ENCODE assay signal across 22 cellular contexts in genomic region chr2:3280683-3281520, GRCh38.
DNase-seq lines count a peak whose midpoint lies in the region; TF ChIP-seq lines count a peak whose summit lies in the region.
"Had no signal": no experiment of that assay in that cellular context is flagged by ENCODE, and none has a peak within 500 bp of the region (broad histone marks: within the 10 kb centered on the region; RNA-seq: fewer than 3 reads in every experiment).

No MANE protein-coding gene starts in this region.

- H3K9me3 ChIP-seq in Peyer's patch (peaks cover 0 to 2% (median 0%) of the 10 kb centered on the region in 4 donors), trophoblast cell (ENCODE audit: insufficient read depth, low read depth, low read length) (no peaks in the 10 kb centered on the region), prostate gland (no peaks in the 10 kb centered on the region)

- H3K4ac ChIP-seq in trophoblast cell (ENCODE audit: low read depth, low read length): no peak overlapping the region

- H3K18ac ChIP-seq in trophoblast cell (ENCODE audit: low read length): no peak overlapping the region

- H3K36me3 ChIP-seq in Peyer's patch (no peaks in the 10 kb centered on the region), trophoblast cell (ENCODE audit: control insufficient read depth in 1 of 2, insufficient read depth in 2 of 2, low read length in 2 of 2) (peaks cover 0 to 5% of the 10 kb centered on the region in 2 experiments), prostate gland (no peaks in the 10 kb centered on the region)

- no peak overlapping the region for H2BK12ac ChIP-seq in trophoblast cell (ENCODE audit: low read length)

- no peaks in the 10 kb centered on the region for H3K27me3 Mint-ChIP-seq in activated naive CD8-positive, alpha-beta T cell treated with anti-CD3 and anti-CD28 coated beads for 36 hours
- H3K27me3 Mint-ChIP-seq: natural killer cell treated with Interleukin-12 subunit alpha and Interleukin-12 subunit beta and Interleukin-15 and Interleukin-18, amount 100 ng/mL, for 72 hours had no signal

- no peak overlapping the region for H2AFZ ChIP-seq in trophoblast cell (ENCODE audit: insufficient read depth, low read length, poor library complexity)

- H3K4me3 Mint-ChIP-seq in activated naive CD8-positive, alpha-beta T cell treated with anti-CD3 and anti-CD28 coated beads for 36 hours: no peak overlapping the region
- H3K4me3 Mint-ChIP-seq: natural killer cell treated with Interleukin-12 subunit alpha and Interleukin-12 subunit beta and Interleukin-15 and Interleukin-18, amount 100 ng/mL, for 72 hours had no signal

- no peak overlapping the region for H4K8ac ChIP-seq in trophoblast cell (ENCODE audit: low read depth, low read length)

- H4K12ac ChIP-seq in trophoblast cell (ENCODE audit: low read depth, low read length): no peak overlapping the region

- H2BK5ac ChIP-seq in trophoblast cell (ENCODE audit: low read depth, low read length, poor library complexity): no peak overlapping the region

- no peak for TF ChIP-seq CTCF in Peyer's patch (IDR thresholded peaks at IDR 0.05)
- no peak for TF ChIP-seq CTCF in prostate gland (IDR thresholded peaks at IDR 0.05)

- peaks cover 28% of the 10 kb centered on the region for H3K36me3 Mint-ChIP-seq in activated naive CD8-positive, alpha-beta T cell treated with anti-CD3 and anti-CD28 coated beads for 36 hours
- H3K36me3 Mint-ChIP-seq: natural killer cell treated with Interleukin-12 subunit alpha and Interleukin-12 subunit beta and Interleukin-15 and Interleukin-18, amount 100 ng/mL, for 72 hours had no signal

- H3K4me3 ChIP-seq in Peyer's patch: no peak overlapping the region
- H3K4me3 ChIP-seq in trophoblast cell (ENCODE audit: low read depth, low read length): peak overlapping the region; percentile 11
- no peak overlapping the region for H3K4me3 ChIP-seq in prostate gland
- H3K4me3 ChIP-seq: left ventricle myocardium inferior had no signal

- no peak overlapping the region for H3K27ac Mint-ChIP-seq in activated naive CD8-positive, alpha-beta T cell treated with anti-CD3 and anti-CD28 coated beads for 36 hours

- H2AK5ac ChIP-seq in trophoblast cell (ENCODE audit: low read length): no peak overlapping the region

- no CpG with 5 or more reads among the region's 13 CpGs for WGBS in trophoblast cell (ENCODE audit: extremely low coverage, insufficient coverage, insufficient read length)
- WGBS in prostate gland: 93% methylated on average over 13 of the region's 13 CpGs

- intact Hi-C loops in prostate gland (cut with DNase I): no loop called here

- H3K27me3 ChIP-seq in Peyer's patch (no peaks in the 10 kb centered on the region), trophoblast cell (ENCODE audit: insufficient read depth, low read length) (no peaks in the 10 kb centered on the region), prostate gland (replicated peaks; ENCODE audit: insufficient read depth) (no peaks in the 10 kb centered on the region)

- no peak overlapping the region for H3K9ac ChIP-seq in trophoblast cell (ENCODE audit: low read length)

- no peaks in the 10 kb centered on the region for H3K4me1 ChIP-seq in Peyer's patch
- peaks cover 0 to 2% of the 10 kb centered on the region in 2 experiments for H3K4me1 ChIP-seq in trophoblast cell (ENCODE audit: control insufficient read depth in 1 of 2, insufficient read depth in 2 of 2, low read length in 2 of 2)
- H3K4me1 ChIP-seq in prostate gland (replicated peaks): no peaks in the 10 kb centered on the region

- no peak overlapping the region for H4K91ac ChIP-seq in trophoblast cell (ENCODE audit: low read depth, low read length)

- H3K79me2 ChIP-seq in trophoblast cell (ENCODE audit: control insufficient read depth, insufficient read depth, low read length, poor library complexity): no peaks in the 10 kb centered on the region

- H3K79me1 ChIP-seq in trophoblast cell (ENCODE audit: low read length): no peaks in the 10 kb centered on the region

- H3K14ac ChIP-seq in trophoblast cell (ENCODE audit: low read length): no peak overlapping the region

- H2BK120ac ChIP-seq in trophoblast cell (ENCODE audit: insufficient read depth, low read length, poor library complexity): no peak overlapping the region

- DNase-seq in ACHN (peak; percentile 49), Peyer's patch (peak in 2 of 3 donors; percentile 21 to 36), kidney glomerular epithelial cell (lab: John Stamatoyannopoulos, UW) (peak; percentile 2), trophoblast cell (no peak), prostate gland (ENCODE audit: low spot score) (no peak)
- DNase-seq in stimulated activated CD4-positive, alpha-beta T cell treated with anti-CD3 and anti-CD28 coated beads, Interleukin-2, amount 100 ng/mL, for 24 hours: no peak
- DNase-seq in activated naive CD8-positive, alpha-beta T cell treated with anti-CD3 and anti-CD28 coated beads for 36 hours: no peak
- no peak for DNase-seq in NK-92 treated with Interleukin-12 subunit alpha and Interleukin-12 subunit beta, amount 100 ng/mL, for 24 hours (lab: John Stamatoyannopoulos, UW)
- DNase-seq: activated CD4-positive, alpha-beta T cell treated with anti-CD3 and anti-CD28 coated beads, Interleukin-2, amount 50 U/mL, for 4 hours; activated CD4-positive, CD25-positive, alpha-beta regulatory T cell; activated effector memory CD4-positive, alpha-beta T cell treated with anti-CD3 and anti-CD28 coated beads, Interleukin-2, amount 50 U/mL, for 16 hours; C1 segment of cervical spinal cord; effector CD4-positive, alpha-beta T cell; foreskin fibroblast; HCEC 1CT; left ventricle myocardium inferior; NCI-H1092 treated with DMSO at 0.1 percent for 48 hours; NCI-H2029 treated with DMSO at 0.1 percent for 48 hours; NCI-H345; NCI-H82; substantia nigra had no signal

- no peak for TF ChIP-seq POLR2A in Peyer's patch (IDR thresholded peaks at IDR 0.05)
- no peak for TF ChIP-seq POLR2A in prostate gland (IDR thresholded peaks at IDR 0.05)

- peaks cover 7% of the 10 kb centered on the region for H3K9me3 Mint-ChIP-seq in activated naive CD8-positive, alpha-beta T cell treated with anti-CD3 and anti-CD28 coated beads for 36 hours
- H3K9me3 Mint-ChIP-seq: natural killer cell treated with Interleukin-12 subunit alpha and Interleukin-12 subunit beta and Interleukin-15 and Interleukin-18, amount 100 ng/mL, for 72 hours had no signal

- no peak overlapping the region for H3K4me2 ChIP-seq in trophoblast cell (ENCODE audit: low read length)

- H3K23ac ChIP-seq in trophoblast cell (ENCODE audit: low read length): no peak overlapping the region

- H3K27ac ChIP-seq in Peyer's patch (no peak overlapping the region), trophoblast cell (ENCODE audit: low read depth, low read length) (no peak overlapping the region), prostate gland (no peak overlapping the region)
- H3K27ac ChIP-seq: left ventricle myocardium inferior had no signal

- in situ Hi-C loops in ACHN (cut with HindIII; ENCODE audit: low pct_ligation_motif_present, low pct_unique_long_range_greater_than_20kb, low sequenced_read_pairs): no loop called here

- no peaks in the 10 kb centered on the region for H3K4me1 Mint-ChIP-seq in activated naive CD8-positive, alpha-beta T cell treated with anti-CD3 and anti-CD28 coated beads for 36 hours

Comparison
In these comparisons a context has a peak if more than half of its experiments do, and no peak if none do; other contexts are left out.
1. DNase-seq: peak in ACHN (single experiment), Peyer's patch (2 of 3) and kidney glomerular epithelial cell (single experiment); none in trophoblast cell (0 of 2), stimulated activated CD4-positive, alpha-beta T cell treated with anti-CD3 and anti-CD28 coated beads, Interleukin-2, amount 100 ng/mL, for 24 hours (0 of 2), prostate gland (single experiment), activated naive CD8-positive, alpha-beta T cell treated with anti-CD3 and anti-CD28 coated beads for 36 hours (single experiment) and NK-92 treated with Interleukin-12 subunit alpha and Interleukin-12 subunit beta, amount 100 ng/mL, for 24 hours (single experiment).